ENCODE assay signal across 17 cellular contexts in the genomic region with DNA sequence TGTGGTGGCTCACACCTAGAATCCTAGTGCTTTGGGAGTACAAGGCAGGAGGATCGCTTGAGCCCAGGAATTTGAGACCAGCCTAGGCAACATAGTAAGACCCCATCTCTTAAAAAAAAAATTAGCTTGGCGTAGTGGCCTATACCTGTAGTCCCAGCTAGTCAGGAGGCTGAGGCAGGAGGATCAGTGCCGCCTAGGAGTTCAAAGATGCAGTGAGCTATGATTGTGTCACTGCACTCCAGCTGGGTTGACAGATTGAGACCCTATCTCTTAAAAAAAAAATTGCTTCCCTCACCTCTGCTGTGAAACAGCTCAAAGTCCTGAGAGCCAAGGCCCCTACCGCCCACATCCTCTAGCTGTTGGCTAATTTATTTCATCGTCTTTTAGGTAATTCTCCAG. TPM values are rescaled to one million over a fixed set of nuclear protein-coding genes. Genes with fewer than 3 reads are reported as not detected.
DNase-seq lines count a peak whose midpoint lies in the region; ATAC-seq and TF ChIP-seq lines count a peak whose summit lies in the region.
"Had no signal": no experiment of that assay in that cellular context is flagged by ENCODE, and none has a peak within 500 bp of the region (broad histone marks: within the 10 kb centered on the region; RNA-seq: fewer than 3 reads in every experiment).

No MANE protein-coding gene starts in this region.

- H3K4me1 ChIP-seq in spleen: peaks cover 0 to 57% (median 27%) of the 10 kb centered on the region in 6 donors
- H3K4me1 ChIP-seq: pancreas had no signal

- no peak for TF ChIP-seq POLR2A in spleen (IDR thresholded peaks at IDR 0.05)

- H3K9me3 ChIP-seq in spleen: no peaks in the 10 kb centered on the region
- H3K9me3 ChIP-seq: HAP-1, pancreas, tibial artery had no signal

- no peaks in the 10 kb centered on the region for H3K27me3 ChIP-seq in spleen (replicated peaks in 1 of 7)
- H3K27me3 ChIP-seq: pancreas, tibial artery had no signal

- ATAC-seq in activated naive CD4-positive, alpha-beta T cell treated with anti-CD3 and anti-CD28 coated beads, Interleukin-2, amount 50 U/mL, for 72 hours: no peak
- ATAC-seq: PC-3 had no signal

- 80 to 96% (median 89%) methylated on average over 5 of the region's 5 CpGs for WGBS in spleen, 5 donors

- H3K4me3 ChIP-seq in fibroblast of the aortic adventitia (ENCODE audit: low read depth, low read length) (peak overlapping the region; percentile 28), spleen (no peak overlapping the region)
- H3K4me3 ChIP-seq: HAP-1, pancreas, tibial artery had no signal

- H3K27ac ChIP-seq in spleen: peak overlapping the region in 5 of 8 donors; percentile 7 to 83 (median 70)
- H3K27ac ChIP-seq: pancreas had no signal

- POLR2A ChIA-PET in activated CD4-positive, alpha-beta memory T cell treated with anti-CD3 and anti-CD28 coated beads, Interleukin-2, amount 10 ng/mL, durations not matched to agents 7 days and 5 days (lab: Charles Lee): interaction anchor here (1.3 to 3.6 kb wide), 4 partner anchors 9 to 17 kb away, joined by 3 to 21 read pairs (median 14); a partner anchor contains a TSS

- CTCF ChIA-PET in activated naive CD4-positive, alpha-beta T cell treated with anti-CD3 and anti-CD28 coated beads, Interleukin-2, amount 10 ng/mL, durations not matched to agents 7 days and 5 days (lab: Charles Lee): interaction anchor here (1.6 kb wide), 1 partner anchor 22 kb away, joined by 5 read pairs; no protein-coding TSS in a partner anchor
- CTCF ChIA-PET in activated CD4-positive, alpha-beta memory T cell treated with anti-CD3 and anti-CD28 coated beads, Interleukin-2, amount 10 ng/mL, durations not matched to agents 7 days and 5 days (lab: Charles Lee): interaction anchor here (1.1 to 2.9 kb wide), 2 partner anchors 11 to 44 kb away, joined by 5 to 11 read pairs; no protein-coding TSS in a partner anchor

- peaks cover 1 to 71% (median 14%) of the 10 kb centered on the region in 6 donors for H3K36me3 ChIP-seq in spleen
- H3K36me3 ChIP-seq: pancreas had no signal

- H3K4me1 Mint-ChIP-seq in activated naive CD4-positive, alpha-beta T cell treated with anti-CD3 and anti-CD28 coated beads, Interleukin-2, amount 10 ng/mL, durations not matched to agents 7 days and 5 days: peaks cover 50% of the 10 kb centered on the region
- peaks cover 48% of the 10 kb centered on the region for H3K4me1 Mint-ChIP-seq in activated CD4-positive, alpha-beta memory T cell treated with anti-CD3 and anti-CD28 coated beads, Interleukin-2, amount 10 ng/mL, durations not matched to agents 7 days and 5 days

- no peaks in the 10 kb centered on the region for H3K27me3 Mint-ChIP-seq in activated naive CD4-positive, alpha-beta T cell treated with anti-CD3 and anti-CD28 coated beads, Interleukin-2, amount 10 ng/mL, durations not matched to agents 7 days and 5 days
- H3K27me3 Mint-ChIP-seq in activated CD4-positive, alpha-beta memory T cell treated with anti-CD3 and anti-CD28 coated beads, Interleukin-2, amount 10 ng/mL, durations not matched to agents 7 days and 5 days: no peaks in the 10 kb centered on the region
- H3K27me3 Mint-ChIP-seq: dendritic cell treated with granulocyte-macrophage colony-stimulating factor and Interleukin-4, amounts not matched to agents 40 ng/mL and 50 ng/mL, for 4 days had no signal

- peak overlapping the region; percentile 91 for H3K27ac Mint-ChIP-seq in activated naive CD4-positive, alpha-beta T cell treated with anti-CD3 and anti-CD28 coated beads, Interleukin-2, amount 10 ng/mL, durations not matched to agents 7 days and 5 days
- H3K27ac Mint-ChIP-seq in activated naive CD4-positive, alpha-beta T cell treated with anti-CD3 and anti-CD28 coated beads, Interleukin-2, amount 50 U/mL, for 72 hours: peak overlapping the region in 1 of 2 donors; percentile 46
- peak overlapping the region; percentile 67 for H3K27ac Mint-ChIP-seq in activated CD4-positive, alpha-beta memory T cell treated with anti-CD3 and anti-CD28 coated beads, Interleukin-2, amount 10 ng/mL, durations not matched to agents 7 days and 5 days
- H3K27ac Mint-ChIP-seq: dendritic cell treated with granulocyte-macrophage colony-stimulating factor and Interleukin-4, amounts not matched to agents 40 ng/mL and 50 ng/mL, for 4 days had no signal

- DNase-seq in activated naive CD4-positive, alpha-beta T cell treated with anti-CD3 and anti-CD28 coated beads, Interleukin-2, amount 10 ng/mL, durations not matched to agents 7 days and 5 days: no peak
- no peak for DNase-seq in activated naive CD4-positive, alpha-beta T cell treated with anti-CD3 and anti-CD28 coated beads, Interleukin-2, amount 50 U/mL, for 72 hours (ENCODE audit: low spot score in 2 of 2)
- no peak for DNase-seq in activated CD4-positive, alpha-beta memory T cell treated with anti-CD3 and anti-CD28 coated beads, Interleukin-2, amount 10 ng/mL, durations not matched to agents 7 days and 5 days
- DNase-seq in fibroblast of the aortic adventitia (ENCODE audit: low read depth) (no peak), spleen (peak; percentile 10), NCI-H69 (lab: John Stamatoyannopoulos, UW) (no peak), kidney tubule cell (ENCODE audit: low spot score) (no peak), SW 1271 (lab: John Stamatoyannopoulos, UW) (no peak)
- DNase-seq: activated CD4-positive, alpha-beta T cell treated with anti-CD3 and anti-CD28 coated beads for 48 hours; DMS153; NCI-H1694; NCI-H510A; pancreas; PC-3 had no signal

- intact Hi-C loops in spleen (cut with DNase I; ENCODE audit: low total_unique reads): no loop called here

- TF ChIP-seq CTCF in fibroblast of the aortic adventitia (IDR thresholded peaks at IDR 0.05; ENCODE audit: insufficient read depth, low read length) (no peak), spleen (IDR thresholded peaks at IDR 0.05 in 8 of 11, conservative IDR thresholded peaks at IDR 0.05 in 3 of 11) (no peak)

- H3K36me3 Mint-ChIP-seq in activated naive CD4-positive, alpha-beta T cell treated with anti-CD3 and anti-CD28 coated beads, Interleukin-2, amount 10 ng/mL, durations not matched to agents 7 days and 5 days: peaks cover 49% of the 10 kb centered on the region
- peaks cover 0 to 32% of the 10 kb centered on the region in 2 donors for H3K36me3 Mint-ChIP-seq in activated naive CD4-positive, alpha-beta T cell treated with anti-CD3 and anti-CD28 coated beads, Interleukin-2, amount 50 U/mL, for 72 hours
- peaks cover 59% of the 10 kb centered on the region for H3K36me3 Mint-ChIP-seq in activated CD4-positive, alpha-beta memory T cell treated with anti-CD3 and anti-CD28 coated beads, Interleukin-2, amount 10 ng/mL, durations not matched to agents 7 days and 5 days (ENCODE audit: low read depth)

- no peak overlapping the region for H3K4me3 Mint-ChIP-seq in activated naive CD4-positive, alpha-beta T cell treated with anti-CD3 and anti-CD28 coated beads, Interleukin-2, amount 10 ng/mL, durations not matched to agents 7 days and 5 days
- H3K4me3 Mint-ChIP-seq in activated CD4-positive, alpha-beta memory T cell treated with anti-CD3 and anti-CD28 coated beads, Interleukin-2, amount 10 ng/mL, durations not matched to agents 7 days and 5 days: no peak overlapping the region
- H3K4me3 Mint-ChIP-seq: dendritic cell treated with granulocyte-macrophage colony-stimulating factor and Interleukin-4, amounts not matched to agents 40 ng/mL and 50 ng/mL, for 4 days had no signal

- no peaks in the 10 kb centered on the region for H3K9me3 Mint-ChIP-seq in activated naive CD4-positive, alpha-beta T cell treated with anti-CD3 and anti-CD28 coated beads, Interleukin-2, amount 10 ng/mL, durations not matched to agents 7 days and 5 days
- no peaks in the 10 kb centered on the region for H3K9me3 Mint-ChIP-seq in activated naive CD4-positive, alpha-beta T cell treated with anti-CD3 and anti-CD28 coated beads, Interleukin-2, amount 50 U/mL, for 72 hours
- no peaks in the 10 kb centered on the region for H3K9me3 Mint-ChIP-seq in activated CD4-positive, alpha-beta memory T cell treated with anti-CD3 and anti-CD28 coated beads, Interleukin-2, amount 10 ng/mL, durations not matched to agents 7 days and 5 days
- H3K9me3 Mint-ChIP-seq: dendritic cell treated with granulocyte-macrophage colony-stimulating factor and Interleukin-4, amounts not matched to agents 40 ng/mL and 50 ng/mL, for 4 days had no signal

RNA-seq across cellular contexts. Expression of a gene that starts 10.2 kb away (rescaled TPM):
- total RNA-seq in activated naive CD4-positive, alpha-beta T cell treated with anti-CD3 and anti-CD28 coated beads, Interleukin-2, amount 50 U/mL, for 72 hours: 100 to 1,000 TPM; 114 to 196 TPM
- 100 to 1,000 TPM; 115 to 133 TPM for total RNA-seq in activated CD4-positive, alpha-beta memory T cell treated with anti-CD3 and anti-CD28 coated beads, Interleukin-2, amount 10 ng/mL, durations not matched to agents 7 days and 5 days
- total RNA-seq in fibroblast of the aortic adventitia (ENCODE audit: low replicate concordance) (17.5 and 38.9 TPM in 2 replicates), spleen (10 to 100 TPM; 52.6 to 69.6 (median 60.6) TPM)
- polyA plus RNA-seq in spleen: 10 to 100 TPM in 2 of 3 donors, 1 to 10 TPM in 1; 8.7 to 20.0 (median 10.6) TPM

RNA-seq across cellular contexts. Expression of a gene that starts 17.2 kb away (rescaled TPM):
- 100 to 1,000 TPM in 1 of 2 donors, 10 to 100 TPM in 1; 70.8 to 134 TPM for total RNA-seq in activated naive CD4-positive, alpha-beta T cell treated with anti-CD3 and anti-CD28 coated beads, Interleukin-2, amount 50 U/mL, for 72 hours
- total RNA-seq in activated CD4-positive, alpha-beta memory T cell treated with anti-CD3 and anti-CD28 coated beads, Interleukin-2, amount 10 ng/mL, durations not matched to agents 7 days and 5 days: 10 to 100 TPM; 85.4 to 85.5 TPM
- total RNA-seq in fibroblast of the aortic adventitia (ENCODE audit: low replicate concordance): 27.1 and 74.8 TPM in 2 replicates
- total RNA-seq in spleen: 100 to 1,000 TPM in 5 of 7 donors, 10 to 100 TPM in 2; 79.4 to 169 (median 134) TPM
- polyA plus RNA-seq in spleen: 10 to 100 TPM; 24.0 to 33.9 (median 33.8) TPM
